ENCODE assay signal across 8 cellular contexts in genomic region chr10:21497177-21497807, GRCh38. TPM values are rescaled to one million over a fixed set of nuclear protein-coding genes. Genes with fewer than 3 reads are reported as not detected.
DNase-seq lines count a peak whose midpoint lies in the region; ATAC-seq and TF ChIP-seq lines count a peak whose summit lies in the region.

No MANE protein-coding gene starts in this region.

- no peak for TF ChIP-seq POLR2A in sigmoid colon (IDR thresholded peaks at IDR 0.05)

- H3K9me3 ChIP-seq in HUES6 (ENCODE audit: control insufficient read depth, insufficient read depth, low read depth, low read length) (no peaks in the 10 kb centered on the region), sigmoid colon (no peaks in the 10 kb centered on the region)

- H3K4me3 ChIP-seq in HUES6 (ENCODE audit: low read depth, low read length) (peak overlapping the region; percentile 87), cardiac fibroblast (replicated peaks in 1 of 2; ENCODE audit: low read depth in 2 of 2, low read length in 2 of 2) (peak overlapping the region; percentile 74 to 94), sigmoid colon (peak overlapping the region; percentile 50 to 83 (median 66))

- H3K27ac ChIP-seq in HUES6 (ENCODE audit: low read depth, low read length) (peak overlapping the region; percentile 94), sigmoid colon (peak overlapping the region; percentile 73 to 81 (median 74))

- 1 to 3% methylated on average over 37 of the region's 37 CpGs for WGBS in sigmoid colon, 2 donors

- DNase-seq in DMS79 (lab: John Stamatoyannopoulos, UW) (peak; percentile 48), RPMI8226 (peak; percentile 80), cardiac fibroblast (ENCODE audit: low read depth in 2 of 2) (peak; percentile 64 to 93), iPS-NIHi11 (ENCODE audit: low spot score) (peak; percentile 82), sigmoid colon (peak; percentile 96), HPDE6-E6E7 (ENCODE audit: extremely low spot score) (no peak)

- H3K9ac ChIP-seq in HUES6 (ENCODE audit: low read length): peak overlapping the region; percentile 98

- H3K4me1 ChIP-seq in HUES6 (ENCODE audit: control insufficient read depth, insufficient read depth, low read length): peaks cover 48% of the 10 kb centered on the region
- peaks cover 0 to 45% (median 20%) of the 10 kb centered on the region in 4 donors for H3K4me1 ChIP-seq in sigmoid colon

- no peak for ATAC-seq in HG02623 (IDR thresholded peaks at IDR 0.05; ENCODE audit: unreplicated experiment)

- TF ChIP-seq EP300 in sigmoid colon (IDR thresholded peaks at IDR 0.05): peak in 1 of 4 donors; percentile 51

- intact Hi-C loops in sigmoid colon (cut with DNase I): loop anchor here (2.0 to 10.0 kb wide), 9 partner anchors 18 to 1490 kb away; partner anchors contain the start of genes DNAJC1 and MLLT10

- TF ChIP-seq CTCF in cardiac fibroblast (IDR thresholded peaks at IDR 0.05; ENCODE audit: low read depth, low read length) (no peak), sigmoid colon (IDR thresholded peaks at IDR 0.05) (no peak)

- H3K27me3 ChIP-seq in HUES6 (ENCODE audit: control insufficient read depth, insufficient read depth, low read length): peaks cover 47% of the 10 kb centered on the region
- H3K27me3 ChIP-seq in sigmoid colon: no peaks in the 10 kb centered on the region

- no peaks in the 10 kb centered on the region for H3K36me3 ChIP-seq in HUES6 (ENCODE audit: control insufficient read depth, insufficient read depth, low read length)
- no peaks in the 10 kb centered on the region for H3K36me3 ChIP-seq in sigmoid colon

RNA-seq across cellular contexts. Expression of gene SKIDA1, which starts 28.2 kb away (rescaled TPM):
- 1 to 10 TPM in 3 of 4 donors, under 1 TPM in 1; 0.82 to 4.2 (median 3.4) TPM for total RNA-seq in sigmoid colon
- polyA plus RNA-seq in sigmoid colon: under 1 TPM in 1 of 3 donors, not detected in 2; 0.10 TPM

RNA-seq across cellular contexts. Expression of gene MLLT10, which starts 36.7 kb away (rescaled TPM):
- total RNA-seq in sigmoid colon: 10 to 100 TPM; 36.0 to 53.7 (median 45.1) TPM
- polyA plus RNA-seq in sigmoid colon: 10 to 100 TPM in 2 of 3 donors, 1 to 10 TPM in 1; 8.6 to 16.1 (median 10.2) TPM
